9 cellular contexts compared by ENCODE assay signal in genomic region chr5:133611357-133612020, GRCh38. TPM values are rescaled to one million over a fixed set of nuclear protein-coding genes. Genes with fewer than 3 reads are reported as not detected.
A peak's percentile ranks its signal among the peaks of the same experiment; 100 is the strongest.
DNase-seq lines count a peak whose midpoint lies in the region; ATAC-seq, FAIRE-seq and TF ChIP-seq lines count a peak whose summit lies in the region.
"Had no signal": no experiment of that assay in that cellular context is flagged by ENCODE, and none has a peak within 500 bp of the region (broad histone marks: within the 10 kb centered on the region; RNA-seq: fewer than 3 reads in every experiment).

No MANE protein-coding gene starts in this region.

- no peak for TF ChIP-seq CTCF in HEK293 (tag by site-specific recombination; IDR thresholded peaks at IDR 0.05)
- no peak for TF ChIP-seq CTCF in bronchial epithelial cell (IDR thresholded peaks at IDR 0.05; ENCODE audit: insufficient read depth, low read length, severe bottlenecking)
- no peak for TF ChIP-seq CTCF in tibial nerve (IDR thresholded peaks at IDR 0.05)

- H3K9ac ChIP-seq in BLaER1 treated with 17β-estradiol and CSF1 and Interleukin-3, amounts not matched to agents 10 nM and 100 nM: peak overlapping the region in 1 of 11 experiments; percentile 30; a peak in 1 of 22 replicates

- no peak for FAIRE-seq in bronchial epithelial cell (lab: Jason Lieb, UNC)

- no peak overlapping the region for H3K27ac Mint-ChIP-seq in naive B cell

- DNase-seq in bronchial epithelial cell (ENCODE audit: low read depth) (no peak), naive B cell (peak; percentile 13), tibial nerve (ENCODE audit: low spot score in 2 of 2) (no peak), NCI-H82 treated with DMSO at 0.1 percent for 48 hours (lab: John Stamatoyannopoulos, UW; ENCODE audit: unreplicated experiment) (no peak), OCI-M2 (lab: John Stamatoyannopoulos, UW; ENCODE audit: unreplicated experiment) (no peak)

- H3K9me3 Mint-ChIP-seq in naive B cell: no peaks in the 10 kb centered on the region

- CTCF ChIA-PET in HEK293 (lab: Yijun Ruan, JAX): interaction anchor here (0.7 to 2.8 kb wide), 9 partner anchors 9 to 188 kb away, joined by 3 to 11 read pairs (median 3); no protein-coding TSS in a partner anchor

- no peaks in the 10 kb centered on the region for H3K36me3 Mint-ChIP-seq in naive B cell

- peak overlapping the region; percentile 48 to 70 (median 60) for H3K4me3 ChIP-seq in BLaER1 treated with 17β-estradiol and CSF1 and Interleukin-3, amounts not matched to agents 10 nM and 100 nM
- H3K4me3 ChIP-seq in HEK293 (ENCODE audit: low read depth, low read length): peak overlapping the region; percentile 35
- peak overlapping the region; percentile 7 for H3K4me3 ChIP-seq in bronchial epithelial cell (ENCODE audit: low read depth, low read length)
- peak overlapping the region in 2 of 4 donors; percentile 30 to 46 for H3K4me3 ChIP-seq in tibial nerve

- H3K27me3 ChIP-seq in BLaER1 treated with 17β-estradiol and CSF1 and Interleukin-3, amounts not matched to agents 10 nM and 100 nM: peaks cover 63 to 84% (median 75%) of the 10 kb centered on the region in 11 experiments
- H3K27me3 ChIP-seq in bronchial epithelial cell (ENCODE audit: control insufficient read depth, insufficient read depth, low read length) (peaks cover 28% of the 10 kb centered on the region), tibial nerve (peaks cover 0 to 70% of the 10 kb centered on the region in 2 donors)

- peaks cover 15 to 23% (median 19%) of the 10 kb centered on the region in 10 experiments for H3K4me1 ChIP-seq in BLaER1 treated with 17β-estradiol and CSF1 and Interleukin-3, amounts not matched to agents 10 nM and 100 nM
- H3K4me1 ChIP-seq in HEK293 (ENCODE audit: control insufficient read depth, insufficient read depth, low read length) (peaks cover 11% of the 10 kb centered on the region), tibial nerve (peaks cover 0 to 23% (median 15%) of the 10 kb centered on the region in 4 donors)

- H4K20me1 ChIP-seq in BLaER1 treated with 17β-estradiol and CSF1 and Interleukin-3, amounts not matched to agents 10 nM and 100 nM: peaks cover 0 to 32% (median 19%) of the 10 kb centered on the region in 11 experiments; a peak in 15 of 22 replicates

- WGBS in tibial nerve, 2 donors: 1% methylated on average over 21 to 36 of the region's 67 CpGs

- H3K27ac ChIP-seq in BLaER1 treated with 17β-estradiol and CSF1 and Interleukin-3, amounts not matched to agents 10 nM and 100 nM: no peak overlapping the region
- H3K27ac ChIP-seq in HEK293 (ENCODE audit: extremely low read depth, low read depth, low read length) (peak overlapping the region; percentile 52; the same call in 1 of the 2 replicates), tibial nerve (no peak overlapping the region)

- no peaks in the 10 kb centered on the region for H3K9me3 ChIP-seq in BLaER1 treated with 17β-estradiol and CSF1 and Interleukin-3, amounts not matched to agents 10 nM and 100 nM (replicated peaks in 1 of 11)
- no peaks in the 10 kb centered on the region for H3K9me3 ChIP-seq in HEK293 (ENCODE audit: control insufficient read depth, insufficient read depth, low read depth, low read length)
- no peaks in the 10 kb centered on the region for H3K9me3 ChIP-seq in tibial nerve

- POLR2A ChIA-PET in HEK293 (lab: Yijun Ruan, JAX): no interaction called here

- no peak for TF ChIP-seq EP300 in tibial nerve (IDR thresholded peaks at IDR 0.05)

- peak overlapping the region; percentile 79 to 99 (median 95) for H3K4me2 ChIP-seq in BLaER1 treated with 17β-estradiol and CSF1 and Interleukin-3, amounts not matched to agents 10 nM and 100 nM

- peak overlapping the region; percentile 77 to 90 (median 85) for H3K4me3 Mint-ChIP-seq in naive B cell

- H3K4me1 Mint-ChIP-seq in naive B cell: peaks cover 6 to 20% (median 18%) of the 10 kb centered on the region in 3 donors

- no peaks in the 10 kb centered on the region for H3K36me3 ChIP-seq in BLaER1 treated with 17β-estradiol and CSF1 and Interleukin-3, amounts not matched to agents 10 nM and 100 nM
- H3K36me3 ChIP-seq in HEK293 (ENCODE audit: control insufficient read depth in 2 of 2, insufficient read depth in 1 of 2, low read length in 2 of 2): no peaks in the 10 kb centered on the region
- no peaks in the 10 kb centered on the region for H3K36me3 ChIP-seq in bronchial epithelial cell (ENCODE audit: control insufficient read depth, insufficient read depth, low read length)
- no peaks in the 10 kb centered on the region for H3K36me3 ChIP-seq in tibial nerve

- TF ChIP-seq POLR2A in tibial nerve (IDR thresholded peaks at IDR 0.05): no peak

- ATAC-seq in naive B cell (ENCODE audit: low read depth in 2 of 2): peak; percentile 20 to 24
- no peak for ATAC-seq in HG02981 (IDR thresholded peaks at IDR 0.05; ENCODE audit: unreplicated experiment)

- H3K27me3 Mint-ChIP-seq in naive B cell: peaks cover 43 to 76% (median 44%) of the 10 kb centered on the region in 3 donors

TF ChIP-seq in HEK293, 187 proteins besides CTCF, POLR2A, EP300 and RAD21 (continues in another document):
- TF ChIP-seq ZNF423 (tag by site-specific recombination; IDR thresholded peaks at IDR 0.05) (no peak), ZNF501 (tag by site-specific recombination; IDR thresholded peaks at IDR 0.05) (peak; percentile 36; the same call in 1 of the 2 replicates), EGR2 (tag by site-specific recombination; IDR thresholded peaks at IDR 0.05; ENCODE audit: low read depth) (no peak), ZNF266 (tag by site-specific recombination; IDR thresholded peaks at IDR 0.05; ENCODE audit: low read depth) (no peak), ZFP41 (tag by site-specific recombination; IDR thresholded peaks at IDR 0.05; ENCODE audit: borderline replicate concordance) (no peak), PRDM2 (tag by site-specific recombination; IDR thresholded peaks at IDR 0.05; ENCODE audit: borderline replicate concordance) (no peak), ZNF324 (tag by site-specific recombination; IDR thresholded peaks at IDR 0.05) (no peak), ZNF223 (tag by site-specific recombination; IDR thresholded peaks at IDR 0.05) (no peak), ZSCAN30 (tag by site-specific recombination; IDR thresholded peaks at IDR 0.05) (no peak), ZNF18 (tag by site-specific recombination; IDR thresholded peaks at IDR 0.05) (no peak)

RNA-seq across cellular contexts. Expression of gene FSTL4, which starts 0.9 kb away (rescaled TPM):
- total RNA-seq in bronchial epithelial cell (0.26 TPM in 1 of 2 replicates, not detected in the other), tibial nerve (under 1 TPM in 1 of 4 donors, not detected in 3; 0.22 TPM)
- polyA plus RNA-seq in naive B cell (ENCODE audit: low read depth in 6 of 6): under 1 TPM in 5 of 6 donors, not detected in 1; 0.22 to 0.78 (median 0.48) TPM
- polyA plus RNA-seq: aorta had no signal
